ENCODE assay signal across 9 cellular contexts in genomic region chr16:50244504-50245416, GRCh38. TPM values are rescaled to one million over a fixed set of nuclear protein-coding genes. Genes with fewer than 3 reads are reported as not detected.
A peak's percentile ranks its signal among the peaks of the same experiment; 100 is the strongest.
DNase-seq lines count a peak whose midpoint lies in the region; ATAC-seq lines count a peak whose summit lies in the region.
"Had no signal": no experiment of that assay in that cellular context is flagged by ENCODE, and none has a peak within 500 bp of the region (broad histone marks: within the 10 kb centered on the region; RNA-seq: fewer than 3 reads in every experiment).

No MANE protein-coding gene starts in this region.

- peak overlapping the region; percentile 80 for H3K4me3 Mint-ChIP-seq in activated T-cell treated with anti-CD3 and anti-CD28 coated beads, Interleukin-2, amount 50 U/mL, for 4 hours
- peak overlapping the region; percentile 83 for H3K4me3 Mint-ChIP-seq in activated T-helper 1 cell treated with anti-CD3 and anti-CD28 coated beads, Interleukin-12 subunit alpha, Interleukin-12 subunit beta, Interleukin-2, Interleukin-4 antibody, amounts not matched to agents 30 ng/mL and 10 ng/mL and 1 ng/mL, durations not matched to agents 14 hours and 24 hours and 36 hours

- no peaks in the 10 kb centered on the region for H3K36me3 Mint-ChIP-seq in activated T-cell treated with anti-CD3 and anti-CD28 coated beads, Interleukin-2, amount 50 U/mL, for 4 hours (ENCODE audit: insufficient read depth)
- no peaks in the 10 kb centered on the region for H3K36me3 Mint-ChIP-seq in activated T-helper 1 cell treated with anti-CD3 and anti-CD28 coated beads, Interleukin-12 subunit alpha, Interleukin-12 subunit beta, Interleukin-2, Interleukin-4 antibody, amounts not matched to agents 30 ng/mL and 10 ng/mL and 1 ng/mL, durations not matched to agents 14 hours and 24 hours and 36 hours (ENCODE audit: low read depth)

- no peaks in the 10 kb centered on the region for H3K9me3 Mint-ChIP-seq in activated T-cell treated with anti-CD3 and anti-CD28 coated beads, Interleukin-2, amount 50 U/mL, for 4 hours
- no peaks in the 10 kb centered on the region for H3K9me3 Mint-ChIP-seq in activated T-helper 1 cell treated with anti-CD3 and anti-CD28 coated beads, Interleukin-12 subunit alpha, Interleukin-12 subunit beta, Interleukin-2, Interleukin-4 antibody, amounts not matched to agents 30 ng/mL and 10 ng/mL and 1 ng/mL, durations not matched to agents 14 hours and 24 hours and 36 hours

- H3K27ac ChIP-seq in iPS-20b (ENCODE audit: low read length) (no peak overlapping the region), stomach smooth muscle (ENCODE audit: low read length) (no peak overlapping the region)

- H3K4me1 ChIP-seq in iPS-20b (ENCODE audit: insufficient read depth, low read length) (peaks cover 3% of the 10 kb centered on the region; the same call in 1 of the 2 replicates), stomach smooth muscle (ENCODE audit: control insufficient read depth, insufficient read depth, low read length) (peaks cover 17% of the 10 kb centered on the region)

- H3K9me3 ChIP-seq in iPS-20b (ENCODE audit: insufficient read depth, low read depth, low read length) (no peaks in the 10 kb centered on the region), stomach smooth muscle (ENCODE audit: control insufficient read depth in 2 of 2, low read length in 2 of 2) (no peaks in the 10 kb centered on the region)

- H3K36me3 ChIP-seq in iPS-20b (ENCODE audit: insufficient read depth, low read depth, low read length) (no peaks in the 10 kb centered on the region), stomach smooth muscle (ENCODE audit: control insufficient read depth in 2 of 2, insufficient read depth in 2 of 2, low read length in 2 of 2) (no peaks in the 10 kb centered on the region)

- peaks cover 12% of the 10 kb centered on the region for H3K4me1 Mint-ChIP-seq in activated T-cell treated with anti-CD3 and anti-CD28 coated beads, Interleukin-2, amount 50 U/mL, for 4 hours (ENCODE audit: low read depth)
- H3K4me1 Mint-ChIP-seq in activated T-helper 1 cell treated with anti-CD3 and anti-CD28 coated beads, Interleukin-12 subunit alpha, Interleukin-12 subunit beta, Interleukin-2, Interleukin-4 antibody, amounts not matched to agents 30 ng/mL and 10 ng/mL and 1 ng/mL, durations not matched to agents 14 hours and 24 hours and 36 hours (ENCODE audit: low read depth) = peaks cover 16% of the 10 kb centered on the region

- ATAC-seq in activated T-cell treated with anti-CD3 and anti-CD28 coated beads, Interleukin-2, amount 50 U/mL, for 4 hours = no peak
- ATAC-seq in GM18511 (IDR thresholded peaks at IDR 0.05; ENCODE audit: unreplicated experiment) = no peak

- peak overlapping the region; percentile 58 for H3K4me3 ChIP-seq in iPS-20b (ENCODE audit: low read length)
- H3K4me3 ChIP-seq in stomach smooth muscle (ENCODE audit: low read length in 2 of 2) = peak overlapping the region; percentile 54 to 78

- no peaks in the 10 kb centered on the region for H3K27me3 Mint-ChIP-seq in activated T-cell treated with anti-CD3 and anti-CD28 coated beads, Interleukin-2, amount 50 U/mL, for 4 hours (ENCODE audit: low read depth)
- H3K27me3 Mint-ChIP-seq in activated T-helper 1 cell treated with anti-CD3 and anti-CD28 coated beads, Interleukin-12 subunit alpha, Interleukin-12 subunit beta, Interleukin-2, Interleukin-4 antibody, amounts not matched to agents 30 ng/mL and 10 ng/mL and 1 ng/mL, durations not matched to agents 14 hours and 24 hours and 36 hours (ENCODE audit: insufficient read depth) = peaks cover 12% of the 10 kb centered on the region

- DNase-seq in activated T-cell treated with anti-CD3 and anti-CD28 coated beads, Interleukin-2, amount 50 U/mL, for 4 hours = no peak
- no peak for DNase-seq in activated T-cell treated with anti-CD3 and anti-CD28 coated beads, Interleukin-2, amount 50 U/mL, for 1 hour
- DNase-seq in activated T-helper 1 cell treated with anti-CD3 and anti-CD28 coated beads, Interleukin-12 subunit alpha, Interleukin-12 subunit beta, Interleukin-2, Interleukin-4 antibody, amounts not matched to agents 30 ng/mL and 10 ng/mL and 1 ng/mL, durations not matched to agents 14 hours and 24 hours and 36 hours (ENCODE audit: low spot score) = no peak
- DNase-seq in GM19240 (ENCODE audit: insufficient read length, low spot score) (no peak), NCI-H226 (no peak)
- DNase-seq: NCI-H446 treated with DMSO at 0.1 percent for 48 hours had no signal

- H3K27me3 ChIP-seq in iPS-20b (ENCODE audit: insufficient read depth, low read length) (peaks cover 33% of the 10 kb centered on the region), stomach smooth muscle (ENCODE audit: control insufficient read depth in 1 of 2, insufficient read depth in 2 of 2, low read length in 2 of 2) (peaks cover 0 to 11% of the 10 kb centered on the region in 2 donors)

- intact Hi-C loops in activated T-helper 1 cell treated with anti-CD3 and anti-CD28 coated beads, Interleukin-12 subunit alpha, Interleukin-12 subunit beta, Interleukin-2, Interleukin-4 antibody, amounts not matched to agents 30 ng/mL and 10 ng/mL and 1 ng/mL, durations not matched to agents 14 hours and 24 hours and 36 hours (cut with micrococcal nuclease) = loop anchor here (1.0 to 5.0 kb wide), 4 partner anchors 20 to 73 kb away; no protein-coding TSS in a partner anchor

- peak overlapping the region; percentile 71 for H3K27ac Mint-ChIP-seq in activated T-helper 1 cell treated with anti-CD3 and anti-CD28 coated beads, Interleukin-12 subunit alpha, Interleukin-12 subunit beta, Interleukin-2, Interleukin-4 antibody, amounts not matched to agents 30 ng/mL and 10 ng/mL and 1 ng/mL, durations not matched to agents 14 hours and 24 hours and 36 hours

- H3K9ac ChIP-seq in iPS-20b (ENCODE audit: low read depth, low read length) (no peak overlapping the region), stomach smooth muscle (ENCODE audit: low read length in 2 of 2) (no peak overlapping the region)

RNA-seq across cellular contexts. Expression of gene ADCY7, which starts 21.6 kb away (rescaled TPM):
- 10 to 100 TPM; 61.7 to 77.6 (median 70.7) TPM for total RNA-seq in activated T-cell treated with anti-CD3 and anti-CD28 coated beads, Interleukin-2, amount 50 U/mL, for 4 hours
- 78.0 and 81.9 TPM in 2 replicates for total RNA-seq in activated T-helper 1 cell treated with anti-CD3 and anti-CD28 coated beads, Interleukin-12 subunit alpha, Interleukin-12 subunit beta, Interleukin-2, Interleukin-4 antibody, amounts not matched to agents 30 ng/mL and 10 ng/mL and 1 ng/mL, durations not matched to agents 14 hours and 24 hours and 36 hours
